ENCODE assay signal across 1 cellular context in the genomic region with DNA sequence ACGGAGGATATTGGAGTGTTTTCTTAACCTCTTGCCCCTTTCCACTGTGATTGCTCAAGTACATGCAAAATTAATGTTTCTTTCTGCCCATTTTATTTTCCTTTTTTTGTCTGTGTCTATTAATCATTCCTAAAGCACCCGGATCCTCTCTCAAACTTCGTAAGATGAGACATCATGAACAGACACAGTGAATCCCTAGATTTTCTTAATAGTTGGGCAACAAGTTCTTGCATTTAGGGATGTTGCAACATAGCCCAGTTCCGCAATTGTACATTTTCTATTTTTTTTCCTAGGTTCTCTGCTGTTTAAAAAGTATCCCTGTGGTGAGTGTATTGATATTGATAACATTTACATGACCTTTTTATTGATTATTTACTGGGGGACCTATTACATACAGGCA.
TF ChIP-seq lines count a peak whose summit lies in the region.

No MANE protein-coding gene starts in this region.

TF ChIP-seq in SK-N-SH, 30 proteins besides CTCF, POLR2A, EP300 and RAD21 (continued from another document):
- TF ChIP-seq, protein P1, sequence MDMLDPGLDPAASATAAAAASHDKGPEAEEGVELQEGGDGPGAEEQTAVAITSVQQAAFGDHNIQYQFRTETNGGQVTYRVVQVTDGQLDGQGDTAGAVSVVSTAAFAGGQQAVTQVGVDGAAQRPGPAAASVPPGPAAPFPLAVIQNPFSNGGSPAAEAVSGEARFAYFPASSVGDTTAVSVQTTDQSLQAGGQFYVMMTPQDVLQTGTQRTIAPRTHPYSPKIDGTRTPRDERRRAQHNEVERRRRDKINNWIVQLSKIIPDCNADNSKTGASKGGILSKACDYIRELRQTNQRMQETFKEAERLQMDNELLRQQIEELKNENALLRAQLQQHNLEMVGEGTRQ (IDR thresholded peaks at IDR 0.05; ENCODE audit: borderline replicate concordance, low read depth, low read length), result no peak
- no peak for TF ChIP-seq NFIC (IDR thresholded peaks at IDR 0.05; ENCODE audit: borderline replicate concordance)
- no peak for TF ChIP-seq TAF1 (IDR thresholded peaks at IDR 0.05; ENCODE audit: borderline replicate concordance, low read depth, low read length)
- TF ChIP-seq SIN3A (IDR thresholded peaks at IDR 0.05; ENCODE audit: borderline replicate concordance, low read depth, low read length), result no peak
